ENCODE assay signal across 24 cellular contexts in the genomic region with DNA sequence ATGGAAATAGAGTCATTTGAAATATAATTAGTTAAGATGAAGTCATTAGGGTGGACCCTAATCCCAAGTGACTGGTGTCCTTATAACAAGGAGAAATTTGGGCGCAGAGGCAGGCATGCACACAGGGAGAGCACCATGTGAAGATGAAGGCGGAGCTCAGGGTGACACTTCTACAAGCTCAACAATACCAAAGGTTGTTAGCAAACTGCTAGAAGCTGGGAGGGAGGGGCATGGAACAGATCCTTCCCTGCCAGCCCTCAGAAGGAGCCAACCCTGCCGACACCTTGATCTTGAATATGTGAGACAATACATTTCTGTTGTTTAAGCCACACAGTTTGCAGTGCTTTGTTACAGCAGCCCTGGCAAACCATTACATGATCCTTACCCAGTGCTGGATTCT.
"Had no signal": no experiment of that assay in that cellular context is flagged by ENCODE, and none has a peak within 500 bp of the region (broad histone marks: within the 10 kb centered on the region; RNA-seq: fewer than 3 reads in every experiment).

No MANE protein-coding gene starts in this region.

- H3K9me3 ChIP-seq: esophagus muscularis mucosa, gastroesophageal sphincter, lower lobe of right lung, pancreas, right lobe of liver, stomach, thyroid gland had no signal

- H3K4me3 ChIP-seq: dorsolateral prefrontal cortex, esophagus muscularis mucosa, gastroesophageal sphincter, heart right ventricle, lower lobe of right lung, pancreas, right lobe of liver, stomach, thyroid gland had no signal

- H3K36me3 ChIP-seq: esophagus muscularis mucosa, gastroesophageal sphincter, lower lobe of right lung, pancreas, right lobe of liver, stomach, thyroid gland had no signal

- H3K4me1 ChIP-seq: right lobe of liver, thyroid gland had no signal

- ATAC-seq: foreskin keratinocyte, gastroesophageal sphincter, heart right ventricle, left cardiac atrium, left ventricle myocardium superior, lower lobe of right lung, natural killer cell, pancreas, right lobe of liver had no signal

- DNase-seq: dorsolateral prefrontal cortex; effector CD8-positive, alpha-beta T cell; endodermal cell; foreskin keratinocyte; glutamatergic neuron; heart right ventricle; hippocampal formation; left cardiac atrium; left ventricle myocardium superior; lower lobe of right lung; natural killer cell; occipital lobe; pancreas; retina; right lobe of liver; stimulated activated CD4-positive, alpha-beta T cell treated with anti-CD3 and anti-CD28 coated beads, Interleukin-2, amount 100 ng/mL, for 24 hours; stimulated activated CD4-positive, alpha-beta T cell treated with anti-CD3 and anti-CD28 coated beads, Interleukin-4, amount 100 ng/mL, for 24 hours; stimulated activated naive CD4-positive, alpha-beta T cell treated with Interleukin-2 at 50 U/mL for 16 hours; stomach; thyroid gland; trophoblast cell had no signal

- H3K27me3 ChIP-seq: dorsolateral prefrontal cortex, esophagus muscularis mucosa, foreskin keratinocyte, gastroesophageal sphincter, heart right ventricle, pancreas, right lobe of liver, stomach, thyroid gland had no signal

- H3K27ac ChIP-seq: epithelial cell of prostate, esophagus muscularis mucosa, foreskin keratinocyte, gastroesophageal sphincter, lower lobe of right lung, pancreas, right lobe of liver, thyroid gland had no signal
